Comparison of ENCODE assay signal across 12 cellular contexts in the genomic region with DNA sequence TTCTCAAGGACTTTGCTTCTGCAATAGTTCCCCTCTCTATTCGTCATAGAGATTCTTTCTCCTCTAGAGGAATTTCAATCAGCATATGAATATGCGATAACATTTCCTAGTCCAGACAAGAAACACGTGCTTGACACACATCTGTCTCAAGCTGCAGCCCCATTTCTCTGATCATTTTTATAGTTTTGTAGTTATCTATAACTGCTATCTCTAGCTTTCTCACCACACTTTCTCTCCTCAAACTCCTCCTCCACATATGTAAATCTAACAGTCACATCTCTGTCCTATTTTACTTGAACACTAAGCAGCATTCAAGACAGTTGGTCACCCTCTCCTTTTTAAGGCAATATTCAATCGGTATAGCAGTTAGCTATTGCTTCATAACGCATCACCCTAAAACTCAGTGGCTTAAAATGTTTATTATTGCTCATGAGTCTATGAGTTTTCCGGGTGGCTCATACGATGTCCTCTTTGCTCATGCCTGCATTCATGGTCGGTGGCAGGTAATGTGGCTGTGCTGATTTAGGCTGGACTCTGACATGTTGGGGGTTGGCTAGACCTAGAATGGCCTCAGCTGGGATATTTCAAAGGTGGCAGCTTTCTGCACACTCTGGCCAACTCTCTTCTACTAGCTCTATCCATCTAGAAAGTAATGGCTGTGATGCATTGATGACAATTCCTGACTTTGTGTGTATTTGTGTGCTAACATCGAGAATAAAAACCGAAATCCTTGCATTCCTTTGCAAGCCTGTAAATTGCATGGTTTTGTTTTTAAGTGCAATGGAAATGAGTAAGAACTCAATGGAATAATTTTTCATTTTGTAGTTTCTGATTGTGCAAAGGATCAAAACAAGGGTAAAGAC. TPM values are rescaled to one million over a fixed set of nuclear protein-coding genes. Genes with fewer than 3 reads are reported as not detected.
DNase-seq lines count a peak whose midpoint lies in the region; ATAC-seq lines count a peak whose summit lies in the region.
"Had no signal": no experiment of that assay in that cellular context is flagged by ENCODE, and none has a peak within 500 bp of the region (broad histone marks: within the 10 kb centered on the region; RNA-seq: fewer than 3 reads in every experiment).

No MANE protein-coding gene starts in this region.

- H3K4me3 Mint-ChIP-seq in activated T-cell treated with anti-CD3 and anti-CD28 coated beads, Interleukin-2, amount 50 U/mL, for 24 hours, result peak overlapping the region; percentile 78
- peak overlapping the region; percentile 88 for H3K4me3 Mint-ChIP-seq in activated T-helper 17 cell treated with anti-CD3 and anti-CD28 coated beads, Interleukin-2, amount 50 U/mL, for 72 hours
- peak overlapping the region; percentile 7 to 64 for H3K4me3 Mint-ChIP-seq in stimulated activated naive B cell treated with anti-CD40 and anti-IgM and Interleukin-4, amounts not matched to agents 10 μg/mL and 1 μg/mL and 100 μg/mL, for 72 hours
- H3K4me3 Mint-ChIP-seq: neural progenitor cell had no signal

- no peaks in the 10 kb centered on the region for H3K27me3 Mint-ChIP-seq in activated T-cell treated with anti-CD3 and anti-CD28 coated beads, Interleukin-2, amount 50 U/mL, for 24 hours
- no peaks in the 10 kb centered on the region for H3K27me3 Mint-ChIP-seq in activated T-helper 17 cell treated with anti-CD3 and anti-CD28 coated beads, Interleukin-2, amount 50 U/mL, for 72 hours
- no peaks in the 10 kb centered on the region for H3K27me3 Mint-ChIP-seq in stimulated activated naive B cell treated with anti-CD40 and anti-IgM and Interleukin-4, amounts not matched to agents 10 μg/mL and 1 μg/mL and 100 μg/mL, for 72 hours

- H3K36me3 Mint-ChIP-seq in activated T-cell treated with anti-CD3 and anti-CD28 coated beads, Interleukin-2, amount 50 U/mL, for 24 hours (ENCODE audit: low read depth), result no peaks in the 10 kb centered on the region
- H3K36me3 Mint-ChIP-seq in activated T-helper 17 cell treated with anti-CD3 and anti-CD28 coated beads, Interleukin-2, amount 50 U/mL, for 72 hours (ENCODE audit: low read depth), result no peaks in the 10 kb centered on the region
- H3K36me3 Mint-ChIP-seq in stimulated activated naive B cell treated with anti-CD40 and anti-IgM and Interleukin-4, amounts not matched to agents 10 μg/mL and 1 μg/mL and 100 μg/mL, for 72 hours, result no peaks in the 10 kb centered on the region
- H3K36me3 Mint-ChIP-seq: neural progenitor cell had no signal

- H3K9me3 Mint-ChIP-seq in activated T-cell treated with anti-CD3 and anti-CD28 coated beads, Interleukin-2, amount 50 U/mL, for 24 hours, result no peaks in the 10 kb centered on the region
- no peaks in the 10 kb centered on the region for H3K9me3 Mint-ChIP-seq in activated T-helper 17 cell treated with anti-CD3 and anti-CD28 coated beads, Interleukin-2, amount 50 U/mL, for 72 hours
- no peaks in the 10 kb centered on the region for H3K9me3 Mint-ChIP-seq in stimulated activated naive B cell treated with anti-CD40 and anti-IgM and Interleukin-4, amounts not matched to agents 10 μg/mL and 1 μg/mL and 100 μg/mL, for 72 hours
- H3K9me3 Mint-ChIP-seq: neural progenitor cell had no signal

- DNase-seq in activated T-cell treated with anti-CD3 and anti-CD28 coated beads, Interleukin-2, amount 50 U/mL, for 24 hours, result peak; percentile 41
- DNase-seq in activated T-cell treated with anti-CD3 and anti-CD28 coated beads for 4 hours, result no peak
- no peak for DNase-seq in stimulated activated naive B cell treated with anti-CD40 and anti-IgM and Interleukin-4, amounts not matched to agents 10 μg/mL and 1 μg/mL and 100 μg/mL, for 72 hours
- DNase-seq in NCI-H187 (lab: John Stamatoyannopoulos, UW), result no peak
- DNase-seq in head of caudate nucleus, result no peak
- DNase-seq: amygdala, H7, NCI-H2171 had no signal

- intact Hi-C loops in head of caudate nucleus (cut with DNase I), result no loop called here

- peaks cover 81% of the 10 kb centered on the region for H3K4me1 Mint-ChIP-seq in activated T-cell treated with anti-CD3 and anti-CD28 coated beads, Interleukin-2, amount 50 U/mL, for 24 hours (ENCODE audit: low read depth)
- peaks cover 36% of the 10 kb centered on the region for H3K4me1 Mint-ChIP-seq in activated T-helper 17 cell treated with anti-CD3 and anti-CD28 coated beads, Interleukin-2, amount 50 U/mL, for 72 hours
- H3K4me1 Mint-ChIP-seq in stimulated activated naive B cell treated with anti-CD40 and anti-IgM and Interleukin-4, amounts not matched to agents 10 μg/mL and 1 μg/mL and 100 μg/mL, for 72 hours, result peaks cover 20 to 49% of the 10 kb centered on the region in 2 donors

- peak overlapping the region; percentile 99 for H3K27ac Mint-ChIP-seq in activated T-cell treated with anti-CD3 and anti-CD28 coated beads, Interleukin-2, amount 50 U/mL, for 24 hours
- peak overlapping the region; percentile 86 for H3K27ac Mint-ChIP-seq in activated T-helper 17 cell treated with anti-CD3 and anti-CD28 coated beads, Interleukin-2, amount 50 U/mL, for 72 hours
- peak overlapping the region; percentile 1 for H3K27ac Mint-ChIP-seq in stimulated activated naive B cell treated with anti-CD40 and anti-IgM and Interleukin-4, amounts not matched to agents 10 μg/mL and 1 μg/mL and 100 μg/mL, for 72 hours
- H3K27ac Mint-ChIP-seq: neural progenitor cell had no signal

- ATAC-seq in HG03135 (IDR thresholded peaks at IDR 0.05; ENCODE audit: unreplicated experiment), result peak; percentile 8
- peak; percentile 52 for ATAC-seq in activated T-helper 17 cell treated with anti-CD3 and anti-CD28 coated beads, Interleukin-2, amount 50 U/mL, for 72 hours (replicated peaks)
- ATAC-seq in stimulated activated naive B cell treated with anti-CD40 and anti-IgM and Interleukin-4, amounts not matched to agents 10 μg/mL and 1 μg/mL and 100 μg/mL, for 72 hours (replicated peaks), result no peak
- ATAC-seq in GM18519 (IDR thresholded peaks at IDR 0.05; ENCODE audit: low FRiP score, unreplicated experiment), result no peak

RNA-seq across cellular contexts. Expression of a gene that starts 20.6 kb away (rescaled TPM):
- total RNA-seq in activated T-helper 17 cell treated with anti-CD3 and anti-CD28 coated beads, Interleukin-2, amount 50 U/mL, for 72 hours, result not detected
- total RNA-seq: H7 had no signal

Comparison
In these comparisons a context has a peak if more than half of its experiments do, and no peak if none do; other contexts are left out.
1. H3K27ac Mint-ChIP-seq: peak in every context shown above with its lines; median percentile 99 in activated T-cell treated with anti-CD3 and anti-CD28 coated beads, Interleukin-2, amount 50 U/mL, for 24 hours; 86 in activated T-helper 17 cell treated with anti-CD3 and anti-CD28 coated beads, Interleukin-2, amount 50 U/mL, for 72 hours; 1 in stimulated activated naive B cell treated with anti-CD40 and anti-IgM and Interleukin-4, amounts not matched to agents 10 μg/mL and 1 μg/mL and 100 μg/mL, for 72 hours.
2. H3K4me3 Mint-ChIP-seq: peak in every context shown above with its lines; median percentile 88 in activated T-helper 17 cell treated with anti-CD3 and anti-CD28 coated beads, Interleukin-2, amount 50 U/mL, for 72 hours; 78 in activated T-cell treated with anti-CD3 and anti-CD28 coated beads, Interleukin-2, amount 50 U/mL, for 24 hours; 36 in stimulated activated naive B cell treated with anti-CD40 and anti-IgM and Interleukin-4, amounts not matched to agents 10 μg/mL and 1 μg/mL and 100 μg/mL, for 72 hours.
3. ATAC-seq: peak in HG03135 (single experiment) and activated T-helper 17 cell treated with anti-CD3 and anti-CD28 coated beads, Interleukin-2, amount 50 U/mL, for 72 hours (single experiment); none in stimulated activated naive B cell treated with anti-CD40 and anti-IgM and Interleukin-4, amounts not matched to agents 10 μg/mL and 1 μg/mL and 100 μg/mL, for 72 hours (0 of 2) and GM18519 (single experiment).